25 cellular contexts compared by ENCODE assay signal in the genomic region with DNA sequence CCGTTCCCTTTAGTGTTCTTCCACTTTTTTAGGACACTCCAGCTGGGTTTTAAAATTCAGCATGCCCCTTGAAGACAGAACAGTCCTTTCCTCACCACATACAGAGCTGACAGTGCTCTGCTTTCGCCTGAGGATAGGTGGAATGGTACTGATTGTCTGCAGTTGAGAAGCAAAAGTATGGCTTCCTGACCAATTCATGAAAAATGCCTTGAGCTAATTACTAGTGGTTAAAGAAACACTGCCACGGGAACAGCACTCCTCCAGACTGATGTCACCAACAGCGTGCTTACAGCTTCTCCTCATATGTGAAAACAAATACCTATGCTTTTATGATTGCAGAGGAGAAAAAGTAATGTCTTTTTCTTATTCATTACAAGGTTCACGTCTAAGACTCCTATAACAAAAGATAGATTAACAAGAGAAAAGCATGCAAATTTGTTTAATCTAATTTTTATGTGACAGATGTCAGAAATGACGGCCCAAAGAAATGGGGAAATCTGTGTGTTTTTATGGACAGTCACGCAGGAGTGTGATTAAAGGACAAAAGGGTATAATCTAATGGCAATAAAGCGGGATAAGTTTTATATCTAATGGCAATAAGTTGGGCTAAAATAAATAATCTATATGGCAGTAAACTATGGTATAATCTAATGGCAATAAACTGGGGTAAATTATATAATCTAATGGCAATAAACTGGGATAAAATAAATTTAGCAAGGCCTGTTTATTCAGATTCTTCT.
DNase-seq lines count a peak whose midpoint lies in the region; ATAC-seq and TF ChIP-seq lines count a peak whose summit lies in the region.
"Had no signal": no experiment of that assay in that cellular context is flagged by ENCODE, and none has a peak within 500 bp of the region (broad histone marks: within the 10 kb centered on the region; RNA-seq: fewer than 3 reads in every experiment).

No MANE protein-coding gene starts in this region.

- H3K4me1 Mint-ChIP-seq in osteocyte (ENCODE audit: unreplicated experiment) = peaks cover 32% of the 10 kb centered on the region
- H3K4me1 Mint-ChIP-seq: activated CD8-positive, alpha-beta memory T cell treated with anti-CD3 and anti-CD28 coated beads, Interleukin-2, amount 10 ng/mL, durations not matched to agents 7 days and 5 days; stimulated activated memory B cell treated with anti-CD40 and anti-IgM and Interleukin-4, amounts not matched to agents 10 μg/mL and 1 μg/mL and 100 μg/mL, for 72 hours had no signal

- H3K27me3 Mint-ChIP-seq in osteocyte (ENCODE audit: unreplicated experiment) = no peaks in the 10 kb centered on the region

- peak overlapping the region; percentile 17 for H3K27ac Mint-ChIP-seq in osteocyte (ENCODE audit: unreplicated experiment)
- H3K27ac Mint-ChIP-seq: activated CD8-positive, alpha-beta memory T cell treated with anti-CD3 and anti-CD28 coated beads, Interleukin-2, amount 10 ng/mL, durations not matched to agents 7 days and 5 days; activated naive CD4-positive, alpha-beta T cell treated with anti-CD3 and anti-CD28 coated beads, Interleukin-2, amount 50 U/mL, for 72 hours; activated T-helper 1 cell treated with anti-CD3 and anti-CD28 coated beads, Interleukin-12 subunit alpha, Interleukin-12 subunit beta, Interleukin-2, Interleukin-4 antibody, amounts not matched to agents 30 ng/mL and 10 ng/mL and 1 ng/mL, durations not matched to agents 14 hours and 24 hours and 36 hours; natural killer cell treated with Interleukin-12 subunit alpha and Interleukin-12 subunit beta and Interleukin-15 and Interleukin-18, amount 100 ng/mL, for 72 hours; stimulated activated memory B cell treated with anti-CD40 and anti-IgM and Interleukin-4, amounts not matched to agents 10 μg/mL and 1 μg/mL and 100 μg/mL, for 72 hours had no signal

- H3K4me3 Mint-ChIP-seq in osteocyte (ENCODE audit: unreplicated experiment) = no peak overlapping the region
- H3K4me3 Mint-ChIP-seq: activated CD8-positive, alpha-beta memory T cell treated with anti-CD3 and anti-CD28 coated beads, Interleukin-2, amount 10 ng/mL, durations not matched to agents 7 days and 5 days; activated T-helper 1 cell treated with anti-CD3 and anti-CD28 coated beads, Interleukin-12 subunit alpha, Interleukin-12 subunit beta, Interleukin-2, Interleukin-4 antibody, amounts not matched to agents 30 ng/mL and 10 ng/mL and 1 ng/mL, durations not matched to agents 14 hours and 24 hours and 36 hours; brain; natural killer cell treated with Interleukin-12 subunit alpha and Interleukin-12 subunit beta and Interleukin-15 and Interleukin-18, amount 100 ng/mL, for 72 hours; stimulated activated memory B cell treated with anti-CD40 and anti-IgM and Interleukin-4, amounts not matched to agents 10 μg/mL and 1 μg/mL and 100 μg/mL, for 72 hours had no signal

- peak; percentile 93 for DNase-seq in EH (ENCODE audit: low read depth)
- peak; percentile 12 for DNase-seq in NCI-H69 (lab: John Stamatoyannopoulos, UW)
- peak; percentile 10 for DNase-seq in fibroblast of pulmonary artery (ENCODE audit: low read depth)
- DNase-seq in osteocyte (ENCODE audit: extremely low spot score, unreplicated experiment) = no peak
- no peak for DNase-seq in SK-N-DZ (ENCODE audit: low spot score)
- no peak for DNase-seq in NCI-H2029 treated with DMSO at 0.1 percent for 48 hours (lab: John Stamatoyannopoulos, UW)
- no peak for DNase-seq in DMS114 treated with DMSO at 0.1 percent for 48 hours (lab: John Stamatoyannopoulos, UW; ENCODE audit: unreplicated experiment)
- DNase-seq: activated CD4-positive, alpha-beta T cell treated with anti-CD3 and anti-CD28 coated beads for 4 hours; activated CD8-positive, alpha-beta memory T cell treated with anti-CD3 and anti-CD28 coated beads, Interleukin-2, amount 10 ng/mL, durations not matched to agents 7 days and 5 days; DMS79 treated with DMSO at 0.1 percent for 48 hours; hypothalamus; kidney glomerular epithelial cell; midbrain; NCI-H1048; NCI-H187 treated with DMSO at 0.1 percent for 48 hours; NCI-H226; OCI-M1; Right ventricle myocardium superior had no signal

- H3K4me3 ChIP-seq in fibroblast of pulmonary artery (replicated peaks; ENCODE audit: low read depth, low read length) = no peak overlapping the region
- H3K4me3 ChIP-seq: thoracic aorta had no signal

- peaks cover 2% of the 10 kb centered on the region for H3K36me3 Mint-ChIP-seq in osteocyte (ENCODE audit: unreplicated experiment)
- H3K36me3 Mint-ChIP-seq: activated CD8-positive, alpha-beta memory T cell treated with anti-CD3 and anti-CD28 coated beads, Interleukin-2, amount 10 ng/mL, durations not matched to agents 7 days and 5 days; activated naive CD4-positive, alpha-beta T cell treated with anti-CD3 and anti-CD28 coated beads, Interleukin-2, amount 50 U/mL, for 72 hours; brain; natural killer cell treated with Interleukin-12 subunit alpha and Interleukin-12 subunit beta and Interleukin-15 and Interleukin-18, amount 100 ng/mL, for 72 hours; stimulated activated memory B cell treated with anti-CD40 and anti-IgM and Interleukin-4, amounts not matched to agents 10 μg/mL and 1 μg/mL and 100 μg/mL, for 72 hours had no signal

- no peak for ATAC-seq in GM18868 (IDR thresholded peaks at IDR 0.05; ENCODE audit: unreplicated experiment)
- ATAC-seq: activated CD8-positive, alpha-beta memory T cell treated with anti-CD3 and anti-CD28 coated beads, Interleukin-2, amount 10 ng/mL, durations not matched to agents 7 days and 5 days; activated naive CD4-positive, alpha-beta T cell treated with anti-CD3 and anti-CD28 coated beads, Interleukin-2, amount 50 U/mL, for 72 hours; natural killer cell treated with Interleukin-12 subunit alpha and Interleukin-12 subunit beta and Interleukin-15 and Interleukin-18, amount 100 ng/mL, for 72 hours; stimulated activated memory B cell treated with anti-CD40 and anti-IgM and Interleukin-4, amounts not matched to agents 10 μg/mL and 1 μg/mL and 100 μg/mL, for 72 hours had no signal

- H3K9me3 Mint-ChIP-seq in osteocyte (ENCODE audit: unreplicated experiment) = no peaks in the 10 kb centered on the region
- H3K9me3 Mint-ChIP-seq: activated T-helper 1 cell treated with anti-CD3 and anti-CD28 coated beads, Interleukin-12 subunit alpha, Interleukin-12 subunit beta, Interleukin-2, Interleukin-4 antibody, amounts not matched to agents 30 ng/mL and 10 ng/mL and 1 ng/mL, durations not matched to agents 14 hours and 24 hours and 36 hours; natural killer cell treated with Interleukin-12 subunit alpha and Interleukin-12 subunit beta and Interleukin-15 and Interleukin-18, amount 100 ng/mL, for 72 hours; stimulated activated memory B cell treated with anti-CD40 and anti-IgM and Interleukin-4, amounts not matched to agents 10 μg/mL and 1 μg/mL and 100 μg/mL, for 72 hours had no signal

- TF ChIP-seq CTCF in fibroblast of pulmonary artery (IDR thresholded peaks at IDR 0.05; ENCODE audit: low read length, missing control alignments) = no peak
- TF ChIP-seq CTCF in osteocyte (IDR thresholded peaks at IDR 0.05) = no peak

Comparison
In these comparisons a context has a peak if more than half of its experiments do, and no peak if none do; other contexts are left out.
1. DNase-seq: peak in EH (single experiment), NCI-H69 (single experiment) and fibroblast of pulmonary artery (single experiment); none in osteocyte (single experiment), SK-N-DZ (single experiment), NCI-H2029 treated with DMSO at 0.1 percent for 48 hours (single experiment) and DMS114 treated with DMSO at 0.1 percent for 48 hours (single experiment).